29 cellular contexts compared by ENCODE assay signal in the genomic region with DNA sequence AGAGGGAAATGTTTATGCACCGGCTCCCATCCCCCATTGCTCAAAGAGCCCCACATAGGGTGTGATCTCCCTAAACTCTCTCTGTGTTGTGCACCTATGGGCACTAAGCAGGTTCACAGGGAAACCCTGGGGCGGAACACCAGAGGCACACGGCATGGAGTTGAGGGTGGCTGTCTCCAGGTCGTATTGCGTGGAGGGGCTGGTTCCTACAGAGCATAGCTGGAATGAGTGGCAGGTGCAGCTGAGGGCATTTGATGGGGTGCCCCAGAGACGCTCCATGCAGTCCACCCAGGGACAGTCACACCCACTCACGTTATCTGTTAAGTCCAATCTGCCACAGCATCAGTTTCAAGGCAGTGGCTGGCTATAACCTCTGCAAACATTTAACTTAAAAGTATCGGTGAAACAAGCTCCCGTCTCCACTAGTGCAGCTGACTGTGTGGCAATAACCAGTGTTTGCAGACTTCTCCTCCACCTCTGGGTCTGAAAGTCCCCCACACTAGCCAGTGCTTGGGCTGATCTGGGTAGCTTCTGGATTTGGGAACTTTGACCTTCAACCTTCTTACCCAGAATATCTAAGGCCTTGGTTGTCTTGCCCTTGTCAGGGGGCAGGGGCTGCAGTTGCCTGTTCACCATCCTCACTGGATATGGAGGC.
"Had no signal": no experiment of that assay in that cellular context is flagged by ENCODE, and none has a peak within 500 bp of the region (broad histone marks: within the 10 kb centered on the region; RNA-seq: fewer than 3 reads in every experiment).

No MANE protein-coding gene starts in this region.

- H3K36me3 Mint-ChIP-seq: activated CD8-positive, alpha-beta memory T cell treated with anti-CD3 and anti-CD28 coated beads, Interleukin-2, amount 10 ng/mL, durations not matched to agents 7 days and 5 days; activated naive CD4-positive, alpha-beta T cell treated with anti-CD3 and anti-CD28 coated beads, Interleukin-2, amount 10 ng/mL, durations not matched to agents 7 days and 5 days; activated naive CD8-positive, alpha-beta T cell; activated naive CD8-positive, alpha-beta T cell treated with anti-CD3 and anti-CD28 coated beads, Interleukin-2, amount 10 ng/mL, durations not matched to agents 7 days and 5 days; brain; T-cell had no signal

- H3K4me3 ChIP-seq: ascending aorta, cardiac muscle cell had no signal

- H3K27ac ChIP-seq: ascending aorta, cardiac muscle cell, VCaP had no signal

- H3K27me3 Mint-ChIP-seq: activated naive CD4-positive, alpha-beta T cell treated with anti-CD3 and anti-CD28 coated beads, Interleukin-2, amount 50 U/mL, for 24 hours; activated naive CD8-positive, alpha-beta T cell had no signal

- H3K36me3 ChIP-seq: ascending aorta, cardiac muscle cell had no signal

- H3K27me3 ChIP-seq: ascending aorta, cardiac muscle cell had no signal

- H3K27ac Mint-ChIP-seq: activated CD4-positive, alpha-beta memory T cell treated with anti-CD3 and anti-CD28 coated beads, Interleukin-2, amount 10 ng/mL, durations not matched to agents 7 days and 5 days; activated CD4-positive, alpha-beta T cell treated with anti-CD3 and anti-CD28 coated beads for 36 hours; activated CD4-positive, alpha-beta T cell treated with anti-CD3 and anti-CD28 coated beads, Interleukin-2, amount 10 ng/mL, durations not matched to agents 7 days and 5 days; activated CD8-positive, alpha-beta memory T cell treated with anti-CD3 and anti-CD28 coated beads, Interleukin-2, amount 10 ng/mL, durations not matched to agents 7 days and 5 days; activated naive CD4-positive, alpha-beta T cell treated with anti-CD3 and anti-CD28 coated beads, Interleukin-2, amount 10 ng/mL, durations not matched to agents 7 days and 5 days; activated naive CD4-positive, alpha-beta T cell treated with anti-CD3 and anti-CD28 coated beads, Interleukin-2, amount 50 U/mL, for 24 hours; activated naive CD8-positive, alpha-beta T cell; activated naive CD8-positive, alpha-beta T cell treated with anti-CD3 and anti-CD28 coated beads, Interleukin-2, amount 10 ng/mL, durations not matched to agents 7 days and 5 days; activated naive CD8-positive, alpha-beta T cell treated with anti-CD3 and anti-CD28 coated beads, Interleukin-2, amount 50 U/mL, for 24 hours; activated T-cell treated with anti-CD3 and anti-CD28 coated beads, Interleukin-2, amount 50 U/mL, for 24 hours; activated T-helper 2 cell treated with anti-CD3 and anti-CD28 coated beads, Interferon-gamma antibody, Interleukin-2, Interleukin-4, amounts not matched to agents 10 μg/mL and 5 μg/mL and 100 μg/mL, durations not matched to agents 14 hours and 24 hours and 36 hours; brain; T-cell; T-helper 17 cell had no signal

- DNase-seq: activated CD4-positive, alpha-beta memory T cell treated with anti-CD3 and anti-CD28 coated beads, Interleukin-2, amount 10 ng/mL, durations not matched to agents 7 days and 5 days; activated CD4-positive, alpha-beta T cell treated with anti-CD3 and anti-CD28 coated beads for 1 hour; activated CD4-positive, alpha-beta T cell treated with anti-CD3 and anti-CD28 coated beads for 36 hours; activated CD4-positive, alpha-beta T cell treated with anti-CD3 and anti-CD28 coated beads for 48 hours; activated CD4-positive, alpha-beta T cell treated with anti-CD3 and anti-CD28 coated beads, Interleukin-2, amount 10 ng/mL, durations not matched to agents 7 days and 5 days; activated CD4-positive, alpha-beta T cell treated with anti-CD3 and anti-CD28 coated beads, Interleukin-2, amount 50 U/mL, for 48 hours; activated CD4-positive, CD25-positive, alpha-beta regulatory T cell; activated CD8-positive, alpha-beta memory T cell treated with anti-CD3 and anti-CD28 coated beads, Interleukin-2, amount 10 ng/mL, durations not matched to agents 7 days and 5 days; activated CD8-positive, alpha-beta memory T cell treated with anti-CD3 and anti-CD28 coated beads, Interleukin-2, amount 50 U/mL, for 48 hours; activated effector memory CD4-positive, alpha-beta T cell treated with Interleukin-2 at 50 U/mL for 16 hours; activated gamma-delta T cell; activated naive CD4-positive, alpha-beta T cell treated with anti-CD3 and anti-CD28 coated beads, Interleukin-2, amount 10 ng/mL, durations not matched to agents 7 days and 5 days; activated naive CD4-positive, alpha-beta T cell treated with Interleukin-2 at 50 U/mL for 16 hours; activated naive CD8-positive, alpha-beta T cell treated with anti-CD3 and anti-CD28 coated beads, Interleukin-2, amount 10 ng/mL, durations not matched to agents 7 days and 5 days; activated naive CD8-positive, alpha-beta T cell treated with anti-CD3 and anti-CD28 coated beads, Interleukin-2, amount 50 U/mL, for 24 hours; activated T-cell treated with anti-CD3 and anti-CD28 coated beads, Interleukin-2, amount 50 U/mL, for 24 hours; activated T-cell treated with anti-CD3 and anti-CD28 coated beads, Interleukin-2, amount 50 U/mL, for 48 hours; amygdala; anterior cingulate cortex; central memory CD4-positive, alpha-beta T cell; T-cell; T-helper 17 cell had no signal

- H3K4me3 Mint-ChIP-seq: activated CD4-positive, alpha-beta memory T cell treated with anti-CD3 and anti-CD28 coated beads, Interleukin-2, amount 10 ng/mL, durations not matched to agents 7 days and 5 days; activated CD4-positive, alpha-beta T cell treated with anti-CD3 and anti-CD28 coated beads for 36 hours; activated CD4-positive, alpha-beta T cell treated with anti-CD3 and anti-CD28 coated beads, Interleukin-2, amount 10 ng/mL, durations not matched to agents 7 days and 5 days; activated CD8-positive, alpha-beta memory T cell treated with anti-CD3 and anti-CD28 coated beads, Interleukin-2, amount 10 ng/mL, durations not matched to agents 7 days and 5 days; activated naive CD4-positive, alpha-beta T cell treated with anti-CD3 and anti-CD28 coated beads, Interleukin-2, amount 10 ng/mL, durations not matched to agents 7 days and 5 days; activated naive CD4-positive, alpha-beta T cell treated with anti-CD3 and anti-CD28 coated beads, Interleukin-2, amount 50 U/mL, for 24 hours; activated naive CD8-positive, alpha-beta T cell; activated naive CD8-positive, alpha-beta T cell treated with anti-CD3 and anti-CD28 coated beads, Interleukin-2, amount 10 ng/mL, durations not matched to agents 7 days and 5 days; activated naive CD8-positive, alpha-beta T cell treated with anti-CD3 and anti-CD28 coated beads, Interleukin-2, amount 50 U/mL, for 24 hours; activated T-cell treated with anti-CD3 and anti-CD28 coated beads, Interleukin-2, amount 50 U/mL, for 24 hours; brain; T-cell; T-helper 17 cell had no signal

- H3K4me1 Mint-ChIP-seq: activated CD4-positive, alpha-beta memory T cell treated with anti-CD3 and anti-CD28 coated beads, Interleukin-2, amount 10 ng/mL, durations not matched to agents 7 days and 5 days; activated CD4-positive, alpha-beta T cell treated with anti-CD3 and anti-CD28 coated beads for 36 hours; activated CD4-positive, alpha-beta T cell treated with anti-CD3 and anti-CD28 coated beads, Interleukin-2, amount 10 ng/mL, durations not matched to agents 7 days and 5 days; activated CD8-positive, alpha-beta memory T cell treated with anti-CD3 and anti-CD28 coated beads, Interleukin-2, amount 10 ng/mL, durations not matched to agents 7 days and 5 days; activated naive CD4-positive, alpha-beta T cell treated with anti-CD3 and anti-CD28 coated beads, Interleukin-2, amount 10 ng/mL, durations not matched to agents 7 days and 5 days; activated naive CD4-positive, alpha-beta T cell treated with anti-CD3 and anti-CD28 coated beads, Interleukin-2, amount 50 U/mL, for 24 hours; activated naive CD8-positive, alpha-beta T cell treated with anti-CD3 and anti-CD28 coated beads, Interleukin-2, amount 10 ng/mL, durations not matched to agents 7 days and 5 days; activated naive CD8-positive, alpha-beta T cell treated with anti-CD3 and anti-CD28 coated beads, Interleukin-2, amount 50 U/mL, for 24 hours; T-cell; T-helper 17 cell had no signal

- H3K9me3 ChIP-seq: ascending aorta had no signal

- H3K9me3 Mint-ChIP-seq: activated CD4-positive, alpha-beta memory T cell treated with anti-CD3 and anti-CD28 coated beads, Interleukin-2, amount 10 ng/mL, durations not matched to agents 7 days and 5 days; activated CD4-positive, alpha-beta T cell treated with anti-CD3 and anti-CD28 coated beads, Interleukin-2, amount 10 ng/mL, durations not matched to agents 7 days and 5 days; activated naive CD4-positive, alpha-beta T cell treated with anti-CD3 and anti-CD28 coated beads, Interleukin-2, amount 10 ng/mL, durations not matched to agents 7 days and 5 days; activated naive CD4-positive, alpha-beta T cell treated with anti-CD3 and anti-CD28 coated beads, Interleukin-2, amount 50 U/mL, for 24 hours; activated naive CD8-positive, alpha-beta T cell treated with anti-CD3 and anti-CD28 coated beads, Interleukin-2, amount 10 ng/mL, durations not matched to agents 7 days and 5 days; activated naive CD8-positive, alpha-beta T cell treated with anti-CD3 and anti-CD28 coated beads, Interleukin-2, amount 50 U/mL, for 24 hours; activated T-cell treated with anti-CD3 and anti-CD28 coated beads, Interleukin-2, amount 50 U/mL, for 24 hours; activated T-helper 2 cell treated with anti-CD3 and anti-CD28 coated beads, Interferon-gamma antibody, Interleukin-2, Interleukin-4, amounts not matched to agents 10 μg/mL and 5 μg/mL and 100 μg/mL, durations not matched to agents 14 hours and 24 hours and 36 hours; T-cell had no signal
